Comparison of ENCODE assay signal across 8 cellular contexts in genomic region chr7:48299580-48300169, GRCh38.
DNase-seq lines count a peak whose midpoint lies in the region; ATAC-seq and TF ChIP-seq lines count a peak whose summit lies in the region.

No MANE protein-coding gene starts in this region.

- H3K27me3 ChIP-seq in HUES48 (ENCODE audit: control insufficient read depth, insufficient read depth, low read length), result no peaks in the 10 kb centered on the region
- no peaks in the 10 kb centered on the region for H3K27me3 ChIP-seq in PC-3 (ENCODE audit: low read length)
- no peaks in the 10 kb centered on the region for H3K27me3 ChIP-seq in mammary epithelial cell (ENCODE audit: insufficient read depth, low read length)

- peak overlapping the region; percentile 58 for H2AFZ ChIP-seq in PC-3 (ENCODE audit: low read length)
- no peak overlapping the region for H2AFZ ChIP-seq in mammary epithelial cell (ENCODE audit: low read depth, low read length)

- peak; percentile 86 for ATAC-seq in GM21723 (IDR thresholded peaks at IDR 0.05; ENCODE audit: unreplicated experiment)
- peak; percentile 93 for ATAC-seq in PC-3

- H3K9me3 ChIP-seq in HUES48 (ENCODE audit: control insufficient read depth, insufficient read depth, low read length) (peaks cover 3% of the 10 kb centered on the region; the same call in 1 of the 2 replicates), PC-3 (ENCODE audit: low read length) (no peaks in the 10 kb centered on the region), mammary epithelial cell (replicated peaks; ENCODE audit: insufficient read depth, low read length) (no peaks in the 10 kb centered on the region)

- H3K36me3 ChIP-seq in HUES48 (ENCODE audit: control insufficient read depth, insufficient read depth, low read length) (no peaks in the 10 kb centered on the region), PC-3 (ENCODE audit: low read depth, low read length) (no peaks in the 10 kb centered on the region), mammary epithelial cell (ENCODE audit: insufficient read depth, low read length) (no peaks in the 10 kb centered on the region)

- intact Hi-C loops in PC-3 (cut with micrococcal nuclease) (loop anchor here (1.0 to 10.0 kb wide), 10 partner anchors 25 to 1553 kb away; no protein-coding TSS in a partner anchor), mammary epithelial cell (cut with micrococcal nuclease) (loop anchor here (1.0 to 5.0 kb wide), 11 partner anchors 25 to 1553 kb away; partner anchors contain the start of gene PKD1L1)

- H4K20me1 ChIP-seq in PC-3 (ENCODE audit: low read length) (no peaks in the 10 kb centered on the region), mammary epithelial cell (ENCODE audit: insufficient read depth, low read length) (no peaks in the 10 kb centered on the region)

- peak overlapping the region; percentile 32 for H3K27ac ChIP-seq in HUES48 (ENCODE audit: low read depth, low read length)
- peak overlapping the region; percentile 94 for H3K27ac ChIP-seq in PC-3 (ENCODE audit: low read length)
- H3K27ac ChIP-seq in mammary epithelial cell (ENCODE audit: insufficient read depth, low read depth, low read length), result peak overlapping the region; percentile 61

- H3K4me3 ChIP-seq in HUES48 (ENCODE audit: low read depth, low read length) (no peak overlapping the region), PC-3 (ENCODE audit: low read length) (no peak overlapping the region), mammary epithelial cell (replicated peaks in 1 of 3; ENCODE audit: insufficient read depth in 1 of 3, low read depth in 2 of 3, low read length in 3 of 3) (no peak overlapping the region)

- no peaks in the 10 kb centered on the region for H3K9me2 ChIP-seq in PC-3 (replicated peaks; ENCODE audit: low read length)

- 12% methylated on average over 4 of the region's 4 CpGs for WGBS in mammary epithelial cell (ENCODE audit: low coverage, missing lambda C conversion rate)

- peaks cover 5% of the 10 kb centered on the region for H3F3A ChIP-seq in PC-3 (ENCODE audit: low read length, unreplicated experiment)

- BruUV-seq in PC-3 (replicated peaks; lab: Mats Ljungman, UMichigan) (no TSS peak), mammary epithelial cell (replicated peaks; lab: Mats Ljungman, UMichigan) (no TSS peak)

- dilution Hi-C loops in mammary epithelial cell (cut with HindIII; ENCODE audit: low sequenced_read_pairs), result no loop called here

- H3K9ac ChIP-seq in HUES48 (ENCODE audit: low read depth, low read length) (no peak overlapping the region), PC-3 (ENCODE audit: low read length) (peak overlapping the region; percentile 68), mammary epithelial cell (ENCODE audit: insufficient read depth, low read length) (peak overlapping the region; percentile 5)

- H3K4me1 ChIP-seq in HUES48 (ENCODE audit: control insufficient read depth, insufficient read depth, low read length) (peaks cover 28% of the 10 kb centered on the region), PC-3 (ENCODE audit: insufficient read depth, low read length) (peaks cover 24% of the 10 kb centered on the region), mammary epithelial cell (ENCODE audit: insufficient read depth, low read length) (peaks cover 14% of the 10 kb centered on the region)

- CTCF ChIA-PET in PC-3 (lab: Charles Lee) (interaction anchor here (0.6 to 2.3 kb wide), 9 partner anchors 37 to 576 kb away, joined by 3 to 15 read pairs (median 4); no protein-coding TSS in a partner anchor), mammary epithelial cell (lab: Charles Lee; ENCODE audit: low non-redundant PET) (interaction anchor here (0.6 kb wide), 1 partner anchor 12 kb away, joined by 3 read pairs; no protein-coding TSS in a partner anchor)

- H3K79me2 ChIP-seq in PC-3 (ENCODE audit: low read length) (no peaks in the 10 kb centered on the region), mammary epithelial cell (ENCODE audit: insufficient read depth, low read length) (no peaks in the 10 kb centered on the region)

- POLR2A ChIA-PET in PC-3 (lab: Charles Lee; ENCODE audit: unreplicated experiment), result interaction anchor here (0.6 kb wide), 1 partner anchor 126 kb away, joined by 3 read pairs; no protein-coding TSS in a partner anchor

- DNase-seq in NCI-H524 (lab: John Stamatoyannopoulos, UW) (peak; percentile 26 to 65), NCI-H524 treated with DMSO at 0.1 percent for 48 hours (lab: John Stamatoyannopoulos, UW) (no peak), PC-3 (peak; percentile 88), mammary epithelial cell (peak; percentile 77), islet precursor cell (peak; percentile 73)
- DNase-seq in stimulated activated CD4-positive, alpha-beta T cell treated with anti-CD3 and anti-CD28 coated beads, Interleukin-4, amount 100 ng/mL, for 48 hours (ENCODE audit: low read depth in 2 of 2), result peak; percentile 38 to 47

- peak overlapping the region; percentile 66 for H3K4me2 ChIP-seq in PC-3 (ENCODE audit: low read length)
- H3K4me2 ChIP-seq in mammary epithelial cell (ENCODE audit: insufficient read depth, low read depth, low read length), result no peak overlapping the region

- in situ Hi-C loops in mammary epithelial cell (cut with MboI; ENCODE audit: low sequenced_read_pairs in 2 of 2), result loop anchor here in 1 of 2 donors (25.0 kb wide), 1 partner anchor 588 kb away; no protein-coding TSS in a partner anchor

- TF ChIP-seq CTCF in PC-3 (conservative IDR thresholded peaks at IDR 0.05; ENCODE audit: low read depth, low read length) (peak; percentile 88), mammary epithelial cell (conservative IDR thresholded peaks at IDR 0.05 in 1 of 2, IDR thresholded peaks at IDR 0.05 in 1 of 2; ENCODE audit: extremely low read depth in 1 of 2, insufficient read depth in 1 of 2, low read depth in 1 of 2, low read length in 2 of 2) (peak; percentile 77 to 92)

Comparison
In these comparisons a context has a peak if more than half of its experiments do, and no peak if none do; other contexts are left out.
1. H3K27ac ChIP-seq: peak in every context shown above with its lines; median percentile 94 in PC-3; 61 in mammary epithelial cell; 32 in HUES48.